20 cellular contexts compared by ENCODE assay signal in the genomic region with DNA sequence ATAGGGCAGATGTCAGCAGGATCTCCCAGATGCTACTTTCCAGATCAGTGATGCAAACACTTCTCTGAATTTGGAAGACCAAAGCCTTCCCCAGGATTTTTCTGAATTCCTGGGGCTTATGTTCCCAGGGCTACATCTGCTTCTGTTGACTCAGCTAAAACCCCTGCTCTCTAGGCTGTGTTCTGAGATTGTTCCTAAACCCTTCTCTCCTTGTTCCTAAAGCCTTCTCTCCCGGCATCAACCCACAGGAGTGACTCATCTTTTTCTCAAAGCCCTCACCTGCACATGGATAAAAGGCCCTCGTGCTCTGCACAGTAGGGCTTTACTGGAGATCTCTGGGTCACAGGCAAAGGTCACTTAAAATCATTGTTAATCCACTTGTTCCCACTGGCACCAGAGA. TPM values are rescaled to one million over a fixed set of nuclear protein-coding genes. Genes with fewer than 3 reads are reported as not detected.
A peak's percentile ranks its signal among the peaks of the same experiment; 100 is the strongest.
DNase-seq lines count a peak whose midpoint lies in the region; TF ChIP-seq lines count a peak whose summit lies in the region.
"Had no signal": no experiment of that assay in that cellular context is flagged by ENCODE, and none has a peak within 500 bp of the region (broad histone marks: within the 10 kb centered on the region; RNA-seq: fewer than 3 reads in every experiment).

No MANE protein-coding gene starts in this region.

- H3K9me3 Mint-ChIP-seq in immature natural killer cell, result no peaks in the 10 kb centered on the region
- H3K9me3 Mint-ChIP-seq: activated naive CD4-positive, alpha-beta T cell treated with anti-CD3 and anti-CD28 coated beads, Interleukin-2, amount 10 ng/mL, durations not matched to agents 7 days and 5 days; activated T-cell treated with anti-CD3 and anti-CD28 coated beads, Interleukin-2, amount 50 U/mL, for 24 hours; CD8-positive, alpha-beta T cell; stimulated activated naive CD8-positive, alpha-beta T cell treated with anti-CD3 and anti-CD28 coated beads, Interleukin-15, amount 100 ng/mL, for 72 hours; type B pancreatic cell had no signal

- no peaks in the 10 kb centered on the region for H3K9me3 ChIP-seq in mammary epithelial cell (replicated peaks; ENCODE audit: insufficient read depth, low read length)
- H3K9me3 ChIP-seq: esophagus muscularis mucosa had no signal

- DNase-seq in HT1080 (ENCODE audit: low read depth) (peak; percentile 57), NCI-H2171 treated with DMSO at 0.1 percent for 48 hours (lab: John Stamatoyannopoulos, UW) (peak; percentile 76), mammary epithelial cell (peak; percentile 35), myocyte (ENCODE audit: low read depth) (peak; percentile 16), NCI-H226 (no peak), immature natural killer cell (no peak), H4 (ENCODE audit: low spot score) (no peak), GOT3 (lab: John Stamatoyannopoulos, UW) (no peak)
- DNase-seq: activated CD4-positive, alpha-beta T cell treated with anti-CD3 and anti-CD28 coated beads for 1 hour; activated naive CD4-positive, alpha-beta T cell treated with anti-CD3 and anti-CD28 coated beads, Interleukin-2, amount 10 ng/mL, durations not matched to agents 7 days and 5 days; activated T-cell treated with anti-CD3 and anti-CD28 coated beads, Interleukin-2, amount 50 U/mL, for 24 hours; aorta; CD8-positive, alpha-beta T cell; DMS79 treated with DMSO at 0.1 percent for 48 hours; MV-4-11; NCI-H2029; stimulated activated CD4-positive, alpha-beta T cell treated with anti-CD3 and anti-CD28 coated beads, Interleukin-4, amount 100 ng/mL, for 24 hours; stimulated activated naive CD8-positive, alpha-beta T cell treated with anti-CD3 and anti-CD28 coated beads, Interleukin-15, amount 100 ng/mL, for 72 hours had no signal

- no peak overlapping the region for H3K4me3 Mint-ChIP-seq in immature natural killer cell
- H3K4me3 Mint-ChIP-seq: activated naive CD4-positive, alpha-beta T cell treated with anti-CD3 and anti-CD28 coated beads, Interleukin-2, amount 10 ng/mL, durations not matched to agents 7 days and 5 days; activated T-cell treated with anti-CD3 and anti-CD28 coated beads, Interleukin-2, amount 50 U/mL, for 24 hours; CD8-positive, alpha-beta T cell; stimulated activated naive CD8-positive, alpha-beta T cell treated with anti-CD3 and anti-CD28 coated beads, Interleukin-15, amount 100 ng/mL, for 72 hours; type B pancreatic cell had no signal

- no peak overlapping the region for H3K4me2 ChIP-seq in mammary epithelial cell (ENCODE audit: insufficient read depth, low read depth, low read length)

- H3K4me1 Mint-ChIP-seq in immature natural killer cell, result no peaks in the 10 kb centered on the region
- H3K4me1 Mint-ChIP-seq: activated naive CD4-positive, alpha-beta T cell treated with anti-CD3 and anti-CD28 coated beads, Interleukin-2, amount 10 ng/mL, durations not matched to agents 7 days and 5 days; stimulated activated naive CD8-positive, alpha-beta T cell treated with anti-CD3 and anti-CD28 coated beads, Interleukin-15, amount 100 ng/mL, for 72 hours had no signal

- in situ Hi-C loops in mammary epithelial cell (cut with MboI; ENCODE audit: low sequenced_read_pairs in 2 of 2), result no loop called here

- H3K27me3 ChIP-seq in mammary epithelial cell (ENCODE audit: insufficient read depth, low read length), result no peaks in the 10 kb centered on the region
- H3K27me3 ChIP-seq: esophagus muscularis mucosa had no signal

- no peak for TF ChIP-seq CTCF in mammary epithelial cell (conservative IDR thresholded peaks at IDR 0.05 in 1 of 2, IDR thresholded peaks at IDR 0.05 in 1 of 2; ENCODE audit: extremely low read depth in 1 of 2, insufficient read depth in 1 of 2, low read depth in 1 of 2, low read length in 2 of 2)

- peaks cover 0 to 1% (median 0%) of the 10 kb centered on the region in 3 donors for H3K27me3 Mint-ChIP-seq in immature natural killer cell (ENCODE audit: low read depth in 3 of 3)
- H3K27me3 Mint-ChIP-seq: activated T-cell treated with anti-CD3 and anti-CD28 coated beads, Interleukin-2, amount 50 U/mL, for 24 hours; stimulated activated naive CD8-positive, alpha-beta T cell treated with anti-CD3 and anti-CD28 coated beads, Interleukin-15, amount 100 ng/mL, for 72 hours; type B pancreatic cell had no signal

- BruUV-seq in mammary epithelial cell (replicated peaks; lab: Mats Ljungman, UMichigan), result no TSS peak

- peaks cover 13 to 35% (median 15%) of the 10 kb centered on the region in 3 donors for H3K36me3 Mint-ChIP-seq in immature natural killer cell

- H3K9ac ChIP-seq in mammary epithelial cell (ENCODE audit: insufficient read depth, low read length), result no peak overlapping the region

- dilution Hi-C loops in mammary epithelial cell (cut with HindIII; ENCODE audit: low sequenced_read_pairs), result no loop called here

- no peaks in the 10 kb centered on the region for H3K36me3 ChIP-seq in mammary epithelial cell (ENCODE audit: insufficient read depth, low read length)

- H3K79me2 ChIP-seq in mammary epithelial cell (ENCODE audit: insufficient read depth, low read length), result no peaks in the 10 kb centered on the region

- H2AFZ ChIP-seq in mammary epithelial cell (ENCODE audit: low read depth, low read length), result no peak overlapping the region

- CTCF ChIA-PET in mammary epithelial cell (lab: Charles Lee; ENCODE audit: low non-redundant PET), result no interaction called here

- no peaks in the 10 kb centered on the region for H3K4me1 ChIP-seq in mammary epithelial cell (ENCODE audit: insufficient read depth, low read length)
- H3K4me1 ChIP-seq: esophagus muscularis mucosa had no signal

- no peak overlapping the region for H3K27ac Mint-ChIP-seq in immature natural killer cell
- H3K27ac Mint-ChIP-seq: activated naive CD4-positive, alpha-beta T cell treated with anti-CD3 and anti-CD28 coated beads, Interleukin-2, amount 10 ng/mL, durations not matched to agents 7 days and 5 days; activated T-cell treated with anti-CD3 and anti-CD28 coated beads, Interleukin-2, amount 50 U/mL, for 24 hours; CD8-positive, alpha-beta T cell; stimulated activated naive CD8-positive, alpha-beta T cell treated with anti-CD3 and anti-CD28 coated beads, Interleukin-15, amount 100 ng/mL, for 72 hours; type B pancreatic cell had no signal

- 62% methylated on average over 2 of the region's 2 CpGs for WGBS in mammary epithelial cell (ENCODE audit: low coverage, missing lambda C conversion rate)

- H4K20me1 ChIP-seq in mammary epithelial cell (ENCODE audit: insufficient read depth, low read length), result no peaks in the 10 kb centered on the region

- H3K4me3 ChIP-seq in mammary epithelial cell (replicated peaks in 1 of 3; ENCODE audit: insufficient read depth in 1 of 3, low read depth in 2 of 3, low read length in 3 of 3), result no peak overlapping the region
- H3K4me3 ChIP-seq: esophagus muscularis mucosa had no signal

- no peak overlapping the region for H3K27ac ChIP-seq in mammary epithelial cell (ENCODE audit: insufficient read depth, low read depth, low read length)
- H3K27ac ChIP-seq: esophagus muscularis mucosa had no signal

- intact Hi-C loops in mammary epithelial cell (cut with micrococcal nuclease), result no loop called here

RNA-seq across cellular contexts. Expression of a gene that starts 35.5 kb away (rescaled TPM):
- 67.8 and 71.9 TPM in 2 replicates for total RNA-seq in HT1080 (2014; rRNA removed; shearing (Covaris generic))
- 42.1 and 42.5 TPM in 2 replicates for polyA plus RNA-seq in HT1080 (2015; cell fraction: cytosol; rRNA removed)
- polyA plus RNA-seq in HT1080 (2015; cell fraction: nucleus; rRNA removed), result 52.2 and 59.6 TPM in 2 replicates
- total RNA-seq in mammary epithelial cell, result 10 to 100 TPM; 21.2 to 30.8 TPM
- polyA plus RNA-seq in mammary epithelial cell, result 34.0 TPM
- 55.0 TPM for polyA minus RNA-seq in mammary epithelial cell
- total RNA-seq in myocyte, result 15.6 and 15.7 TPM in 2 replicates
- polyA plus RNA-seq in myocyte (2012), result 24.9 TPM
- 10 to 100 TPM in 1 of 3 donors, 1 to 10 TPM in 2; 3.9 to 13.0 (median 8.2) TPM for polyA plus RNA-seq in immature natural killer cell
- 50.3 and 56.6 TPM in 2 replicates for total RNA-seq in H4 (2014; rRNA removed; shearing (Covaris generic))

Comparison
In these comparisons a context has a peak if more than half of its experiments do, and no peak if none do; other contexts are left out.
1. DNase-seq: peak in HT1080 (single experiment), NCI-H2171 treated with DMSO at 0.1 percent for 48 hours (single experiment), mammary epithelial cell (single experiment) and myocyte (single experiment); none in NCI-H226 (single experiment), immature natural killer cell (0 of 3), H4 (single experiment) and GOT3 (single experiment).